ENCODE assay signal across 8 cellular contexts in the genomic region with DNA sequence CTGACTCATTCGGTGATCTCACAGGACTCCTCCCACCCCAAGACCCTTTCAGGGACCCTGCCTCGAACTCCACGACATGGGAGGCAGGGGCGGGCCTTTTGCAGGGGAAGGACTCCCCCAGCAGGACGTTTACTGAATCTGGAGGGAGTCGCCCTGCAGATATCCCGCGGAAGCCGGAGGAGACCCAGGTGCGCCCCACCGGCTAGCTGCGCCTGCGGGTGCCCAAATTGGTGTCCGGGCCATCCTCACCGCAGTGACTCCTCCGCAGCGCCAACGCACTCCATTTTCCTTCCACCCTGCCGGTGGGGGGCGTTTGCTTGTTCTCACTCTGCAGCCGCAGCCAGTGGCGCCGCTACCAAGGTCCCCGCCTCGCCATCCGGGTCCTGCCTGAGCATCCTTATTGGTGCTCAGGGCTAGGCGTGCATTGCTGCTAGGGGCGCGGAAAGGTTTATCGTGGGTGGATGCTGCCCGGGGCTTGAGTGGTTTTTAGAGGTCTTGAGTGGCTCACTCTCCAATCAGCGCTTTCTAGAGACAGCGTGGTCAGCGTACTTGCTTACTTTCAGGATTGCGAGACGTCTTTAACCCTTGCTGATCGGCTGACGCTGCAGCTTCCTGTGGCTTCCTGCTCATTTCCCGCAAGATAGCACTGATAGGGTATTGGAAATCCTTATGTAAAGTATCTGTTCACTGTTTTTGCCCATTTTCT.
DNase-seq lines count a peak whose midpoint lies in the region; ATAC-seq lines count a peak whose summit lies in the region.

No MANE protein-coding gene starts in this region.

- no peak overlapping the region for H3K27ac ChIP-seq in CD4-positive, alpha-beta memory T cell (ENCODE audit: low read depth, low read length)
- H3K27ac ChIP-seq in subcutaneous abdominal adipose tissue (ENCODE audit: low read depth, low read length): no peak overlapping the region

- H3K9me3 ChIP-seq in CD4-positive, alpha-beta memory T cell (ENCODE audit: control insufficient read depth in 1 of 2, low read length in 2 of 2): no peaks in the 10 kb centered on the region
- H3K9me3 ChIP-seq in subcutaneous abdominal adipose tissue (ENCODE audit: control insufficient read depth in 5 of 5, low read length in 5 of 5): peaks cover 0 to 6% (median 3%) of the 10 kb centered on the region in 5 donors

- no peaks in the 10 kb centered on the region for H3K36me3 ChIP-seq in CD4-positive, alpha-beta memory T cell (ENCODE audit: insufficient read depth, low read length)
- no peaks in the 10 kb centered on the region for H3K36me3 ChIP-seq in subcutaneous abdominal adipose tissue (ENCODE audit: control insufficient read depth in 5 of 5, insufficient read depth in 5 of 5, low read length in 5 of 5)

- peak overlapping the region; percentile 24 to 64 for H3K4me3 ChIP-seq in CD4-positive, alpha-beta memory T cell (ENCODE audit: low read length in 2 of 2)
- peak overlapping the region; percentile 45 to 65 (median 60) for H3K4me3 ChIP-seq in subcutaneous abdominal adipose tissue (ENCODE audit: low read depth in 1 of 5, low read length in 5 of 5)

- no peak overlapping the region for H3K9ac ChIP-seq in subcutaneous abdominal adipose tissue (ENCODE audit: low read length in 5 of 5)

- CTCF ChIA-PET in CD4-positive, alpha-beta memory T cell (lab: Charles Lee; ENCODE audit: partially characterized antibody): no interaction called here

- peaks cover 0 to 6% (median 3%) of the 10 kb centered on the region in 8 donors for H3K9me3 Mint-ChIP-seq in CD4-positive, alpha-beta memory T cell

- H3K27me3 Mint-ChIP-seq in CD4-positive, alpha-beta memory T cell: peaks cover 3 to 16% of the 10 kb centered on the region in 2 donors

- H3K27me3 ChIP-seq in CD4-positive, alpha-beta memory T cell (ENCODE audit: insufficient read depth, low read length): peaks cover 6% of the 10 kb centered on the region
- H3K27me3 ChIP-seq in subcutaneous abdominal adipose tissue (ENCODE audit: control insufficient read depth in 5 of 5, insufficient read depth in 4 of 5, low read length in 5 of 5): peaks cover 7 to 21% (median 15%) of the 10 kb centered on the region in 5 donors

- intact Hi-C loops in CD4-positive, alpha-beta memory T cell (cut with micrococcal nuclease): loop anchor here (2.0 kb wide), 1 partner anchor 55 kb away; no protein-coding TSS in a partner anchor

- no peaks in the 10 kb centered on the region for H3K36me3 Mint-ChIP-seq in CD4-positive, alpha-beta memory T cell

- DNase-seq in CD4-positive, alpha-beta memory T cell: peak; percentile 70 to 85 (median 74)
- peak; percentile 42 for DNase-seq in RPMI8226
- DNase-seq in activated gamma-delta T cell treated with anti-CD3 and anti-CD28 coated beads, Interleukin-2, amount 50 U/mL, for 16 hours (ENCODE audit: low read depth): peak; percentile 61
- peak; percentile 82 for DNase-seq in foreskin melanocyte
- peak; percentile 89 for DNase-seq in non-pigmented ciliary epithelial cell (ENCODE audit: low read depth)

- peaks cover 14% of the 10 kb centered on the region for H3K4me1 ChIP-seq in CD4-positive, alpha-beta memory T cell (ENCODE audit: insufficient read depth, low read length)
- H3K4me1 ChIP-seq in subcutaneous abdominal adipose tissue (ENCODE audit: control insufficient read depth in 5 of 5, insufficient read depth in 5 of 5, low read length in 5 of 5): peaks cover 0 to 16% (median 14%) of the 10 kb centered on the region in 5 donors

- peak overlapping the region in 6 of 7 donors; percentile 13 to 85 (median 71) for H3K27ac Mint-ChIP-seq in CD4-positive, alpha-beta memory T cell

- H3K4me3 Mint-ChIP-seq in CD4-positive, alpha-beta memory T cell: peak overlapping the region; percentile 89 to 99 (median 92)

- H3K4me1 Mint-ChIP-seq in CD4-positive, alpha-beta memory T cell: peaks cover 8 to 22% (median 14%) of the 10 kb centered on the region in 4 donors

- ATAC-seq in GM19452 (IDR thresholded peaks at IDR 0.05; ENCODE audit: unreplicated experiment) (peak; percentile 94), HG03558 (IDR thresholded peaks at IDR 0.05; ENCODE audit: extremely low read depth, unreplicated experiment) (peak; percentile 75)

- POLR2A ChIA-PET in CD4-positive, alpha-beta memory T cell (lab: Charles Lee; ENCODE audit: partially characterized antibody): no interaction called here
